9 cellular contexts compared by ENCODE assay signal in the genomic region with DNA sequence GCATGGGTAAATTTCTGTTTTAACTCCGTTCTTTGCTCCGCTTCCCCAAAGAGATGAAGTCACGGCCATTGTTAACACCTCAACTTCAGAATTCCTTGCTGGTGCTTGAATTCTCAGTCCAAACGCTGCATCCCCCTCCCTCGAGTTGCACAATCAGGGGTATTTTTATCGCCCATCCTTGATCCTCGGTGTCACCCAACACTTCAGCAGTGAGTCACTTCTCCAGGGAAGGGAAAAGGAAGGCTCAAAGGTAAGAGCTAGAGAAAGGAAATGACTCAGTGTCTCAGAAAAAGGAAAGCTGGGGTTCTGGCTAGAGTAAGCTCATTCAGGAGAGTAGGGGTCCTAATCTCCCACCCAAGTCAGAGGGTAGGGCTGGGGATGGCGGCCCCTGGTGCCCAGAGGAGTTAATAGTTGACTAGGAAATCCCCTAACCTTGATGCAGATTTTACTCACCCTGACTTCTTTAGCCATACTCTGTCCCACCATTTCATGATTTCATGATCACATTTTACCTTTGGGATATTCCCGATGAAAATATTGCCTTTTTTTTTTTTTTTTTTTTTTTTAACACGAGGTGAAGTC. TPM values are rescaled to one million over a fixed set of nuclear protein-coding genes. Genes with fewer than 3 reads are reported as not detected.
DNase-seq lines count a peak whose midpoint lies in the region; ATAC-seq and TF ChIP-seq lines count a peak whose summit lies in the region.
"Had no signal": no experiment of that assay in that cellular context is flagged by ENCODE, and none has a peak within 500 bp of the region (broad histone marks: within the 10 kb centered on the region; RNA-seq: fewer than 3 reads in every experiment).

No MANE protein-coding gene starts in this region.

- CTCF ChIA-PET in SK-N-SH (lab: Yijun Ruan, JAX), result interaction anchor here (1.4 to 4.3 kb wide), 3 partner anchors 12 to 101 kb away, joined by 5 to 14 read pairs (median 9); partner anchors contain the start of gene SUFU

- POLR2A ChIA-PET in SK-N-SH (lab: Yijun Ruan, JAX), result no interaction called here

- peak overlapping the region; percentile 46 for H3K4me2 ChIP-seq in SK-N-SH

- 31% methylated on average over 10 of the region's 10 CpGs for WGBS in SK-N-SH (ENCODE audit: low lambda C conversion rate)
- WGBS in body of pancreas, 2 donors, result 69 to 77% methylated on average over 10 of the region's 10 CpGs

- no peak for TF ChIP-seq POLR2A in gastrocnemius medialis (IDR thresholded peaks at IDR 0.05)
- no peak for TF ChIP-seq POLR2A in body of pancreas (IDR thresholded peaks at IDR 0.05)

- H3K4me1 ChIP-seq in SK-N-SH (ENCODE audit: control insufficient read depth in 1 of 2, insufficient read depth in 2 of 2, low read depth in 1 of 2, low read length in 1 of 2) (peaks cover 0 to 30% of the 10 kb centered on the region in 2 experiments; a peak in 3 of 4 replicates), gastrocnemius medialis (peaks cover 60 to 64% of the 10 kb centered on the region in 2 donors), body of pancreas (no peaks in the 10 kb centered on the region)

- TF ChIP-seq EP300 in SK-N-SH (IDR thresholded peaks at IDR 0.05; ENCODE audit: borderline replicate concordance in 1 of 2, low read depth in 1 of 2, low read length in 1 of 2), result peak in 1 of 2 experiments; percentile 38; a peak in 1 of 4 replicates

- peak overlapping the region; percentile 3; the same call in 1 of the 2 replicates for H3K9ac ChIP-seq in SK-N-SH

- H3K9me3 ChIP-seq in SK-N-SH (no peaks in the 10 kb centered on the region), gastrocnemius medialis (no peaks in the 10 kb centered on the region), body of pancreas (no peaks in the 10 kb centered on the region)

- H4K20me1 ChIP-seq in SK-N-SH (ENCODE audit: insufficient read depth), result no peaks in the 10 kb centered on the region

- H3K79me2 ChIP-seq in SK-N-SH (ENCODE audit: insufficient read depth), result no peaks in the 10 kb centered on the region

- TF ChIP-seq CTCF in GM12864 (IDR thresholded peaks at IDR 0.05; ENCODE audit: low read depth, low read length, missing control alignments), result peak; percentile 9
- TF ChIP-seq CTCF in SK-N-SH (IDR thresholded peaks at IDR 0.05), result no peak
- TF ChIP-seq CTCF in fibroblast of mammary gland (conservative IDR thresholded peaks at IDR 0.05; ENCODE audit: control insufficient read depth, insufficient read depth, low read depth, low read length), result peak; percentile 2
- no peak for TF ChIP-seq CTCF in gastrocnemius medialis (IDR thresholded peaks at IDR 0.05 in 4 of 5, conservative IDR thresholded peaks at IDR 0.05 in 1 of 5)
- TF ChIP-seq CTCF in body of pancreas (IDR thresholded peaks at IDR 0.05), result no peak

- H3K36me3 ChIP-seq in SK-N-SH (replicated peaks in 1 of 2; ENCODE audit: control insufficient read depth in 1 of 2, insufficient read depth in 2 of 2, low read length in 1 of 2) (peaks cover 0 to 12% of the 10 kb centered on the region in 2 experiments), gastrocnemius medialis (no peaks in the 10 kb centered on the region), body of pancreas (replicated peaks in 1 of 2; ENCODE audit: insufficient read depth in 1 of 2, low read depth in 2 of 2) (peaks cover 0 to 6% of the 10 kb centered on the region in 2 donors)

- H3K27me3 ChIP-seq in SK-N-SH (ENCODE audit: insufficient read depth) (no peaks in the 10 kb centered on the region), gastrocnemius medialis (no peaks in the 10 kb centered on the region), body of pancreas (no peaks in the 10 kb centered on the region)

- ATAC-seq in gastrocnemius medialis (peak; percentile 85 to 87), HG03571 (IDR thresholded peaks at IDR 0.05; ENCODE audit: unreplicated experiment) (no peak), body of pancreas (no peak)

- peak overlapping the region in 1 of 2 experiments; percentile 79; a peak in 2 of 4 replicates for H3K27ac ChIP-seq in SK-N-SH (ENCODE audit: low read depth in 2 of 2, low read length in 1 of 2)
- H3K27ac ChIP-seq in gastrocnemius medialis, result peak overlapping the region; percentile 76 to 87 (median 80)
- peak overlapping the region in 1 of 4 donors; percentile 2 for H3K27ac ChIP-seq in body of pancreas

- H2AFZ ChIP-seq in SK-N-SH (ENCODE audit: low read depth), result no peak overlapping the region

- no peaks in the 10 kb centered on the region for H3K9me2 ChIP-seq in SK-N-SH

- peaks cover 20% of the 10 kb centered on the region for H3F3A ChIP-seq in SK-N-SH (replicated peaks; ENCODE audit: insufficient read depth)

- TF ChIP-seq RAD21 in SK-N-SH (IDR thresholded peaks at IDR 0.05; ENCODE audit: low read length), result no peak

- intact Hi-C loops in gastrocnemius medialis (cut with DNase I; ENCODE audit: low total_unique reads), result no loop called here
- intact Hi-C loops in body of pancreas (cut with DNase I), result no loop called here

- in situ Hi-C loops in gastrocnemius medialis (cut with MboI; ENCODE audit: low sequenced_read_pairs in 4 of 4), result no loop called here

- H3K4me3 ChIP-seq in GM12864 (ENCODE audit: low read depth, low read length) (no peak overlapping the region), SK-N-SH (ENCODE audit: low read depth in 2 of 2, low read length in 1 of 2) (no peak overlapping the region; a peak in 1 of 4 replicates), fibroblast of mammary gland (ENCODE audit: control insufficient read depth, low read depth, low read length) (no peak overlapping the region), gastrocnemius medialis (no peak overlapping the region), body of pancreas (no peak overlapping the region)

- DNase-seq in GM12864 (ENCODE audit: low read depth) (no peak), SK-N-SH (no peak), fibroblast of mammary gland (ENCODE audit: low read depth) (peak; percentile 79), gastrocnemius medialis (peak in 1 of 2 donors; percentile 70), body of pancreas (no peak)
- DNase-seq in activated CD8-positive, alpha-beta memory T cell treated with anti-CD3 and anti-CD28 coated beads, Interleukin-2, amount 50 U/mL, for 4 hours, result no peak
- DNase-seq in activated T-cell treated with anti-CD3 and anti-CD28 coated beads, Interleukin-2, amount 50 U/mL, for 48 hours, result no peak
- DNase-seq: activated naive CD4-positive, alpha-beta T cell treated with anti-CD3 and anti-CD28 coated beads, Interleukin-2, amount 10 ng/mL, durations not matched to agents 7 days and 5 days had no signal

TF ChIP-seq in SK-N-SH, 30 proteins besides CTCF, POLR2A, EP300 and RAD21 (continues in another document):
- TF ChIP-seq, protein P1, sequence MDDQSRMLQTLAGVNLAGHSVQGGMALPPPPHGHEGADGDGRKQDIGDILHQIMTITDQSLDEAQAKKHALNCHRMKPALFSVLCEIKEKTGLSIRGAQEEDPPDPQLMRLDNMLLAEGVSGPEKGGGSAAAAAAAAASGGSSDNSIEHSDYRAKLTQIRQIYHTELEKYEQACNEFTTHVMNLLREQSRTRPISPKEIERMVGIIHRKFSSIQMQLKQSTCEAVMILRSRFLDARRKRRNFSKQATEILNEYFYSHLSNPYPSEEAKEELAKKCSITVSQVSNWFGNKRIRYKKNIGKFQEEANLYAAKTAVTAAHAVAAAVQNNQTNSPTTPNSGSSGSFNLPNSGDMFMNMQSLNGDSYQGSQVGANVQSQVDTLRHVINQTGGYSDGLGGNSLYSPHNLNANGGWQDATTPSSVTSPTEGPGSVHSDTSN (IDR thresholded peaks at IDR 0.05), result no peak; the same call in 1 of the 2 replicates
- TF ChIP-seq JUND (IDR thresholded peaks at IDR 0.05) (peak; percentile 85), TCF12 (IDR thresholded peaks at IDR 0.05) (peak; percentile 56; the same call in 1 of the 2 replicates), ELF1 (IDR thresholded peaks at IDR 0.05) (no peak), RFX5 (IDR thresholded peaks at IDR 0.05; ENCODE audit: low read length) (no peak), YY1 (IDR thresholded peaks at IDR 0.05; ENCODE audit: low read depth) (no peak), SMC3 (IDR thresholded peaks at IDR 0.05; ENCODE audit: low read depth, low read length) (no peak), POLR2AphosphoS5 (IDR thresholded peaks at IDR 0.05; ENCODE audit: low read depth, low read length) (peak; percentile 37; the same call in 1 of the 2 replicates), USF1 (IDR thresholded peaks at IDR 0.05; ENCODE audit: borderline replicate concordance, low read depth) (no peak), SIN3A (IDR thresholded peaks at IDR 0.05; ENCODE audit: borderline replicate concordance, low read depth, low read length) (no peak), RXRA (IDR thresholded peaks at IDR 0.05; ENCODE audit: borderline replicate concordance, low read depth) (peak; percentile 59; the same call in 1 of the 2 replicates), FOXM1 (IDR thresholded peaks at IDR 0.05; ENCODE audit: low read depth) (no peak), MEF2A (IDR thresholded peaks at IDR 0.05; ENCODE audit: borderline replicate concordance, low read depth) (peak; percentile 82), EZH2phosphoT487 (IDR thresholded peaks at IDR 0.05; ENCODE audit: borderline replicate concordance, low read depth) (no peak)
- TF ChIP-seq, protein P2, sequence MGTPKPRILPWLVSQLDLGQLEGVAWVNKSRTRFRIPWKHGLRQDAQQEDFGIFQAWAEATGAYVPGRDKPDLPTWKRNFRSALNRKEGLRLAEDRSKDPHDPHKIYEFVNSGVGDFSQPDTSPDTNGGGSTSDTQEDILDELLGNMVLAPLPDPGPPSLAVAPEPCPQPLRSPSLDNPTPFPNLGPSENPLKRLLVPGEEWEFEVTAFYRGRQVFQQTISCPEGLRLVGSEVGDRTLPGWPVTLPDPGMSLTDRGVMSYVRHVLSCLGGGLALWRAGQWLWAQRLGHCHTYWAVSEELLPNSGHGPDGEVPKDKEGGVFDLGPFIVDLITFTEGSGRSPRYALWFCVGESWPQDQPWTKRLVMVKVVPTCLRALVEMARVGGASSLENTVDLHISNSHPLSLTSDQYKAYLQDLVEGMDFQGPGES (IDR thresholded peaks at IDR 0.05; ENCODE audit: low read depth, low read length), result no peak
- TF ChIP-seq, protein P3, sequence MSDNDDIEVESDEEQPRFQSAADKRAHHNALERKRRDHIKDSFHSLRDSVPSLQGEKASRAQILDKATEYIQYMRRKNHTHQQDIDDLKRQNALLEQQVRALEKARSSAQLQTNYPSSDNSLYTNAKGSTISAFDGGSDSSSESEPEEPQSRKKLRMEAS (IDR thresholded peaks at IDR 0.05; ENCODE audit: low read depth), result peak; percentile 46; the same call in 1 of the 2 replicates

RNA-seq across cellular contexts. Expression of gene TRIM8, which starts 39.8 kb away (rescaled TPM):
- polyA plus RNA-seq in SK-N-SH (2012; rRNA removed), result 67.0 and 108 TPM in 2 replicates
- 70.8 and 98.8 TPM in 2 replicates for polyA plus RNA-seq in SK-N-SH (2012; cell fraction: cytosol; rRNA removed)
- polyA plus RNA-seq in SK-N-SH (2012; cell fraction: nucleus; rRNA removed), result 83.2 and 87.9 TPM in 2 replicates
- total RNA-seq in gastrocnemius medialis, result 100 to 1,000 TPM; 113 to 222 (median 138) TPM
- total RNA-seq in body of pancreas, result 100 to 1,000 TPM; 121 to 156 TPM

Comparison
In these comparisons a context has a peak if more than half of its experiments do, and no peak if none do; other contexts are left out.
1. CTCF ChIP-seq: peak in GM12864 (single experiment) and fibroblast of mammary gland (single experiment); none in SK-N-SH (single experiment), gastrocnemius medialis (0 of 5) and body of pancreas (0 of 7).
2. ATAC-seq: peak in gastrocnemius medialis (2 of 2); none in HG03571 (single experiment) and body of pancreas (single experiment).